In the genomic region with DNA sequence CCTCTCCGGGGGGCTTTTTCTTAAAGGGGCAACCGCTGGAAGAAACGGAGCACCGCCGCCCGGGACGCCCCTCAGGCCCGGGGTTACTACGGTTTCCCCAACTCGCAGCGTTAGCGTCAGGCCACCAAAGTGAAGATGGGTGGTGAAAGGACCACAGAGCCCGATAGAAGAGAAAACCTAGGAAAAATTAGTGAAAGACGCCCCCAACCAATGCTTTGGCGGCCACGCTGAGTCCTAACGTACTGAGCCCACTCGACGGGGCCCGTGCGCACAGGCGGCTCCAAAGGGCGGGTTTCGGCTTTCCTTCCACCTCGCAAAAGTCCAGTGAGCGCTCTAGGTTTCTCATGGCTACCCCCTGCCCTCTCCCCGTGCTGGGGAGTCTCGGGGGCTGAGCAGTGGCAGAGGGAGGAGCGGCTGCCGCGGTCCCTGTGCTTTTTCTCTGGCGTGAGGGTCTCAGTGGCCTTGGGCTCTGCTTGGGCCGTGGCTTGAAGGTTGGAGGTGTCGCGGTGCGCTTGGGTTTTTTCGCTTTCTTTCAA, we compare ENCODE assay signal across 1 cellular context.
TF ChIP-seq lines count a peak whose summit lies in the region.

No MANE protein-coding gene starts in this region.

TF ChIP-seq in HepG2, 621 proteins besides CTCF, POLR2A, EP300 and RAD21 (continues in another document):
- peak; percentile 77 for TF ChIP-seq RBM22 (optimal IDR thresholded peaks at IDR 0.05; ENCODE audit: low read length)
- no peak for TF ChIP-seq ZBTB21 (CRISPR knock-in tag; IDR thresholded peaks at IDR 0.05)
- TF ChIP-seq NRL (CRISPR knock-in tag; IDR thresholded peaks at IDR 0.05; ENCODE audit: borderline replicate concordance): 0 out of 2 replicates have a peak, but pooled peaks have one; percentile 12
- TF ChIP-seq ZNF362 (CRISPR knock-in tag; IDR thresholded peaks at IDR 0.05; ENCODE audit: borderline replicate concordance): 0 out of 2 replicates have a peak, but pooled peaks have one; percentile 30
- TF ChIP-seq AGO2 (optimal IDR thresholded peaks at IDR 0.05; ENCODE audit: low read depth, low read length): peak; percentile 98
- TF ChIP-seq ZNF253 (CRISPR knock-in tag; IDR thresholded peaks at IDR 0.05; ENCODE audit: borderline replicate concordance): peak; percentile 15; the same call in 1 of the 2 replicates
- no peak for TF ChIP-seq NFATC3 (CRISPR knock-in tag; IDR thresholded peaks at IDR 0.05)
- peak; percentile 90; the same call in 1 of the 2 replicates for TF ChIP-seq RNF219 (CRISPR knock-in tag; IDR thresholded peaks at IDR 0.05)
- TF ChIP-seq ZNF782 (CRISPR knock-in tag; IDR thresholded peaks at IDR 0.05; ENCODE audit: borderline replicate concordance): no peak
- TF ChIP-seq, protein P1, sequence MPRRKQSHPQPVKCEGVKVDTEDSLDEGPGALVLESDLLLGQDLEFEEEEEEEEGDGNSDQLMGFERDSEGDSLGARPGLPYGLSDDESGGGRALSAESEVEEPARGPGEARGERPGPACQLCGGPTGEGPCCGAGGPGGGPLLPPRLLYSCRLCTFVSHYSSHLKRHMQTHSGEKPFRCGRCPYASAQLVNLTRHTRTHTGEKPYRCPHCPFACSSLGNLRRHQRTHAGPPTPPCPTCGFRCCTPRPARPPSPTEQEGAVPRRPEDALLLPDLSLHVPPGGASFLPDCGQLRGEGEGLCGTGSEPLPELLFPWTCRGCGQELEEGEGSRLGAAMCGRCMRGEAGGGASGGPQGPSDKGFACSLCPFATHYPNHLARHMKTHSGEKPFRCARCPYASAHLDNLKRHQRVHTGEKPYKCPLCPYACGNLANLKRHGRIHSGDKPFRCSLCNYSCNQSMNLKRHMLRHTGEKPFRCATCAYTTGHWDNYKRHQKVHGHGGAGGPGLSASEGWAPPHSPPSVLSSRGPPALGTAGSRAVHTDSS (CRISPR knock-in tag; conservative IDR thresholded peaks at IDR 0.05): no peak
- no peak for TF ChIP-seq ZNF414 (CRISPR knock-in tag; IDR thresholded peaks at IDR 0.05)
- TF ChIP-seq KLF9 (CRISPR knock-in tag; IDR thresholded peaks at IDR 0.05; ENCODE audit: low read depth): no peak
- TF ChIP-seq BRD4 (CRISPR knock-in tag; IDR thresholded peaks at IDR 0.05): no peak
- TF ChIP-seq HES4 (CRISPR knock-in tag; IDR thresholded peaks at IDR 0.05; ENCODE audit: borderline replicate concordance): no peak
- TF ChIP-seq CC2D1A (CRISPR knock-in tag; IDR thresholded peaks at IDR 0.05): no peak
- TF ChIP-seq ZBTB8A (CRISPR knock-in tag; IDR thresholded peaks at IDR 0.05; ENCODE audit: borderline replicate concordance, low read depth): no peak
- TF ChIP-seq MEIS1 (CRISPR knock-in tag; IDR thresholded peaks at IDR 0.05; ENCODE audit: borderline replicate concordance): no peak
- TF ChIP-seq ZNF598 (CRISPR knock-in tag; IDR thresholded peaks at IDR 0.05; ENCODE audit: borderline replicate concordance): no peak
- no peak for TF ChIP-seq RBAK (CRISPR knock-in tag; IDR thresholded peaks at IDR 0.05)
- TF ChIP-seq RNF2 (conservative IDR thresholded peaks at IDR 0.05; ENCODE audit: low read depth): no peak
- no peak for TF ChIP-seq RXRB (CRISPR knock-in tag; IDR thresholded peaks at IDR 0.05; ENCODE audit: borderline replicate concordance)
- no peak for TF ChIP-seq SIN3B (IDR thresholded peaks at IDR 0.05; ENCODE audit: low read length)
- peak; percentile 76 for TF ChIP-seq ZFP91 (CRISPR knock-in tag; IDR thresholded peaks at IDR 0.05; ENCODE audit: borderline replicate concordance)
- no peak for TF ChIP-seq ATF3 (CRISPR knock-in tag; IDR thresholded peaks at IDR 0.05)
- TF ChIP-seq RFX3 (CRISPR knock-in tag; IDR thresholded peaks at IDR 0.05): no peak
- no peak for TF ChIP-seq TP53 (CRISPR knock-in tag; conservative IDR thresholded peaks at IDR 0.05)
- TF ChIP-seq SSRP1 (CRISPR knock-in tag; IDR thresholded peaks at IDR 0.05): no peak
- TF ChIP-seq, protein P2, sequence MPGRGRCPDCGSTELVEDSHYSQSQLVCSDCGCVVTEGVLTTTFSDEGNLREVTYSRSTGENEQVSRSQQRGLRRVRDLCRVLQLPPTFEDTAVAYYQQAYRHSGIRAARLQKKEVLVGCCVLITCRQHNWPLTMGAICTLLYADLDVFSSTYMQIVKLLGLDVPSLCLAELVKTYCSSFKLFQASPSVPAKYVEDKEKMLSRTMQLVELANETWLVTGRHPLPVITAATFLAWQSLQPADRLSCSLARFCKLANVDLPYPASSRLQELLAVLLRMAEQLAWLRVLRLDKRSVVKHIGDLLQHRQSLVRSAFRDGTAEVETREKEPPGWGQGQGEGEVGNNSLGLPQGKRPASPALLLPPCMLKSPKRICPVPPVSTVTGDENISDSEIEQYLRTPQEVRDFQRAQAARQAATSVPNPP (CRISPR knock-in tag; IDR thresholded peaks at IDR 0.05): no peak
- TF ChIP-seq DNMT3B (CRISPR knock-in tag; conservative IDR thresholded peaks at IDR 0.05): no peak
- no peak for TF ChIP-seq ZBTB2 (CRISPR knock-in tag; IDR thresholded peaks at IDR 0.05; ENCODE audit: low read depth)
- peak; percentile 67 for TF ChIP-seq AGO1 (IDR thresholded peaks at IDR 0.05; ENCODE audit: low read depth, low read length, poor library complexity, severe bottlenecking)
- 0 out of 2 replicates have a peak, but pooled peaks have one; percentile 7 for TF ChIP-seq ZBTB7B (CRISPR knock-in tag; IDR thresholded peaks at IDR 0.05)
- TF ChIP-seq ZNF136 (CRISPR knock-in tag; IDR thresholded peaks at IDR 0.05; ENCODE audit: low read depth): no peak
- TF ChIP-seq ZBTB20 (CRISPR knock-in tag; IDR thresholded peaks at IDR 0.05; ENCODE audit: borderline replicate concordance, low read depth): no peak
- peak; percentile 81 for TF ChIP-seq RBFOX2 (IDR thresholded peaks at IDR 0.05; ENCODE audit: low read depth, low read length)
- TF ChIP-seq ZHX2 (IDR thresholded peaks at IDR 0.05; ENCODE audit: low read depth): no peak
- TF ChIP-seq ZHX2 (CRISPR knock-in tag; IDR thresholded peaks at IDR 0.05; ENCODE audit: borderline replicate concordance): no peak
- TF ChIP-seq, protein P3, sequence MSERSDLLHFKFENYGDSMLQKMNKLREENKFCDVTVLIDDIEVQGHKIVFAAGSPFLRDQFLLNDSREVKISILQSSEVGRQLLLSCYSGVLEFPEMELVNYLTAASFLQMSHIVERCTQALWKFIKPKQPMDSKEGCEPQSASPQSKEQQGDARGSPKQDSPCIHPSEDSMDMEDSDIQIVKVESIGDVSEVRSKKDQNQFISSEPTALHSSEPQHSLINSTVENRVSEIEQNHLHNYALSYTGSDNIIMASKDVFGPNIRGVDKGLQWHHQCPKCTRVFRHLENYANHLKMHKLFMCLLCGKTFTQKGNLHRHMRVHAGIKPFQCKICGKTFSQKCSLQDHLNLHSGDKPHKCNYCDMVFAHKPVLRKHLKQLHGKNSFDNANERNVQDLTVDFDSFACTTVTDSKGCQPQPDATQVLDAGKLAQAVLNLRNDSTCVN (CRISPR knock-in tag; IDR thresholded peaks at IDR 0.05; ENCODE audit: borderline replicate concordance): 0 out of 2 replicates have a peak, but pooled peaks have one; percentile 5
- 0 out of 2 replicates have a peak, but pooled peaks have one; percentile 69 for TF ChIP-seq GFI1 (CRISPR knock-in tag; IDR thresholded peaks at IDR 0.05; ENCODE audit: borderline replicate concordance)
- TF ChIP-seq GATA4 (IDR thresholded peaks at IDR 0.05; ENCODE audit: borderline replicate concordance, low read depth): no peak
- TF ChIP-seq NFKBIZ (CRISPR knock-in tag; IDR thresholded peaks at IDR 0.05): no peak; the same call in 1 of the 2 replicates
